Comparison of ENCODE assay signal across 8 cellular contexts in the genomic region with DNA sequence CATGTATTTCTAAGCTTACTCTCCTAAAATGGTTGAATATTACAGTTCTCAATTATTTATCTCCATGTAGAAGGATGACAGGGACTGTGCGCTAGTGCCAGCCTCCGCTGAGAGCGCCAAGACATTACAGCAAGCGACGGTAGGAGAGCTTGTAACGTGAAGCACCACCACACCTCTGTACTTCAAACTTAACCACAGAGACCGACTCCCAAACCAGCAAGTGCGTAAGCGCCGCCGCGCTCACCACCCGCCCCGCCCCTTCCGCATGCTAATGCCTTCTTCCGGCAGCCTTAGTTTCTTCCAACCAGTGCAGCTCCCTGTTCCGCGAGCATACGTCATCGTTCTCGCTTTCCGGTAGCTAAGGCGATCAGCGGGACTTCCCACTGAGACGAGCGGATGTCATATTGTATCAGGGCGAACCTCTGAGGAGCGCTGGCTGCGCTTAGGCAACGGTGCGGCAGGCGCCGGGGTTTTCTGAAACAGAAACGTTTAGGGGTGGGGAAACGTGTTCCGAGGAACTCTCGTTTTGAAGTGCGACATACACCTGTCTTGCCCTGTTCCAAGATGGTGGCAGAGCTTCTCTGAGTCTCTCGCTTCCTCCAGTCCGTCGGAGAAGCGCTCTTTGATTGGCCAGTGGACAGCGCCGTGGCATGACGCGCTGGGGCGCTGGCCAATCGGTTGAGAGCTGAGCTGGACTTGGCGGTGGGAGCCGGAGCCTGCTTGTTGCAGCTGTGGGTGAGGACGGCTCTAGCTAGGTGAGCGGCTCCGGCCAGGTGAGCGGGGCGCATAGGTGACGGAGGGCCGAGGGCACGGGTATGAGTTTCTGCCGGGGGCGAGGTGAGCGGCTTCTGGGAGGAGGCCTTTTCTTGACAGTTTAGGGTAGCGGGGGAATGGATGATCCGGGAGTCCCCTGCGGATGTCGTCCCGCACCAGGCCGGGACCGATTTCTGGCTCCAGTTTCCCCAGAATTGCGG. TPM values are rescaled to one million over a fixed set of nuclear protein-coding genes. Genes with fewer than 3 reads are reported as not detected.
DNase-seq lines count a peak whose midpoint lies in the region; ATAC-seq and FAIRE-seq lines count a peak whose summit lies in the region.

Gene SEC23B, plus strand, starts transcription at position 723 of the 974 bp plus-strand sequence. CDS start 2,896 bp downstream, outside the sequence.

- DNase-seq in DMS79 (lab: John Stamatoyannopoulos, UW) (peak; percentile 96), RCC 7860 (ENCODE audit: low spot score) (peak; percentile 83)
- peak; percentile 98 to 99 for DNase-seq in activated T-cell treated with anti-CD3 and anti-CD28 coated beads, Interleukin-2, amount 50 U/mL, for 72 hours
- DNase-seq in stimulated activated CD8-positive, alpha-beta memory T cell treated with anti-CD3 and anti-CD28 coated beads, Interleukin-7, amount 100 ng/mL, for 24 hours (ENCODE audit: low read depth): peak; percentile 95

- peak within 1 kb of the TSS; percentile 93 to 99 for H3K4me3 Mint-ChIP-seq in activated T-cell treated with anti-CD3 and anti-CD28 coated beads, Interleukin-2, amount 50 U/mL, for 72 hours

- H3K9ac ChIP-seq in muscle layer of colon (ENCODE audit: low read length): peak within 1 kb of the TSS; percentile 73

- H3K9me3 ChIP-seq in KOPT-K1 (ENCODE audit: insufficient read depth, low read length, poor library complexity, severe bottlenecking): no peaks in the 10 kb centered on the region
- H3K9me3 ChIP-seq in muscle layer of colon (ENCODE audit: low read length): no peaks in the 10 kb centered on the region

- H3K4me1 ChIP-seq in muscle layer of colon (ENCODE audit: insufficient read depth, low read length): peaks cover 17% of the 10 kb centered on the region

- H3K27me3 Mint-ChIP-seq in activated T-cell treated with anti-CD3 and anti-CD28 coated beads, Interleukin-2, amount 50 U/mL, for 72 hours (ENCODE audit: low read depth): no peaks in the 10 kb centered on the region

- H3K27ac ChIP-seq in KOPT-K1 (ENCODE audit: low read depth, low read length, poor library complexity, severe bottlenecking): peak within 1 kb of the TSS; percentile 89
- H3K27ac ChIP-seq in muscle layer of colon (ENCODE audit: low read depth, low read length): peak within 1 kb of the TSS; percentile 80

- H3K4me1 Mint-ChIP-seq in activated T-cell treated with anti-CD3 and anti-CD28 coated beads, Interleukin-2, amount 50 U/mL, for 72 hours (ENCODE audit: low read depth): peaks cover 51% of the 10 kb centered on the region

- no peaks in the 10 kb centered on the region for H3K27me3 ChIP-seq in muscle layer of colon (ENCODE audit: control insufficient read depth in 1 of 2, insufficient read depth in 2 of 2, low read length in 2 of 2)

- peaks cover 17 to 22% of the 10 kb centered on the region in 2 donors for H3K36me3 Mint-ChIP-seq in activated T-cell treated with anti-CD3 and anti-CD28 coated beads, Interleukin-2, amount 50 U/mL, for 72 hours (ENCODE audit: insufficient read depth in 2 of 2)

- H3K9me3 Mint-ChIP-seq in activated T-cell treated with anti-CD3 and anti-CD28 coated beads, Interleukin-2, amount 50 U/mL, for 72 hours: no peaks in the 10 kb centered on the region

- peak; percentile 74 for FAIRE-seq in RCC 7860 (lab: Jason Lieb, UNC)

- H3K27ac Mint-ChIP-seq in activated T-cell treated with anti-CD3 and anti-CD28 coated beads, Interleukin-2, amount 50 U/mL, for 72 hours: peak within 1 kb of the TSS; percentile 96

- H3K36me3 ChIP-seq in KOPT-K1 (ENCODE audit: insufficient read depth, low read length): peaks cover 32% of the 10 kb centered on the region
- peaks cover 5% of the 10 kb centered on the region for H3K36me3 ChIP-seq in muscle layer of colon (ENCODE audit: insufficient read depth, low read length)

- peak within 1 kb of the TSS; percentile 81 to 94 for H3K4me3 ChIP-seq in muscle layer of colon (ENCODE audit: low read depth in 1 of 2, low read length in 2 of 2)

- peak; percentile 94 for ATAC-seq in GM21786 (IDR thresholded peaks at IDR 0.05; ENCODE audit: unreplicated experiment)
- peak; percentile 90 for ATAC-seq in activated T-cell treated with anti-CD3 and anti-CD28 coated beads, Interleukin-2, amount 50 U/mL, for 72 hours (replicated peaks in 1 of 2)
- peak; percentile 99 for ATAC-seq in esophagus mucosa

RNA-seq across cellular contexts. Expression of gene SEC23B, which starts in this region (rescaled TPM):
- 100 to 1,000 TPM; 129 to 158 TPM for total RNA-seq in activated T-cell treated with anti-CD3 and anti-CD28 coated beads, Interleukin-2, amount 50 U/mL, for 72 hours
- 47.9 TPM for total RNA-seq in esophagus mucosa

Comparison
In these comparisons a context has a peak if more than half of its experiments do, and no peak if none do; other contexts are left out.
1. Peak in every context shown above with its lines: DNase-seq, ATAC-seq, H3K4me3 ChIP-seq and H3K27ac ChIP-seq.